In genomic region chr11:21385669-21386068, GRCh38 we compare ENCODE assay signal across 21 cellular contexts.
"Had no signal": no experiment of that assay in that cellular context is flagged by ENCODE, and none has a peak within 500 bp of the region (broad histone marks: within the 10 kb centered on the region; RNA-seq: fewer than 3 reads in every experiment).

No MANE protein-coding gene starts in this region.

- ATAC-seq: HepG2, K562, PC-3, Right ventricle myocardium inferior, SK-N-SH treated with all-trans-retinoic acid at 6 μM for 48 hours had no signal

- H3K36me3 ChIP-seq: Peyer's patch, SJCRH30 had no signal

- H3K27me3 ChIP-seq: Peyer's patch, SJCRH30 had no signal

- H3K4me3 ChIP-seq: K562, Peyer's patch, SJCRH30 had no signal

- H3K9me3 ChIP-seq: Peyer's patch, SJCRH30 had no signal

- H3K27ac ChIP-seq: Peyer's patch, SJCRH30 had no signal

- H3K4me1 ChIP-seq: Peyer's patch, SJCRH30 had no signal

- DNase-seq: IMR-90, MM.1S, NCI-H1092 treated with DMSO at 0.1 percent for 48 hours, NCI-H1436 treated with DMSO at 0.1 percent for 48 hours, NCI-H1694, NCI-H187 treated with DMSO at 0.1 percent for 48 hours, NCI-H2029 treated with DMSO at 0.1 percent for 48 hours, NCI-H2107, NCI-H2227 treated with DMSO at 0.1 percent for 48 hours, NCI-H446, NCI-H510A, NCI-H524 treated with DMSO at 0.1 percent for 48 hours, NCI-H774, PC-3, Peyer's patch, SHP77 treated with DMSO at 0.1 percent for 48 hours, SJCRH30 had no signal
